Comparison of ENCODE assay signal across 20 cellular contexts in genomic region chr1:175158133-175158532, GRCh38. TPM values are rescaled to one million over a fixed set of nuclear protein-coding genes. Genes with fewer than 3 reads are reported as not detected.
DNase-seq lines count a peak whose midpoint lies in the region; ATAC-seq and TF ChIP-seq lines count a peak whose summit lies in the region.
"Had no signal": no experiment of that assay in that cellular context is flagged by ENCODE, and none has a peak within 500 bp of the region (broad histone marks: within the 10 kb centered on the region; RNA-seq: fewer than 3 reads in every experiment).

No MANE protein-coding gene starts in this region.

- ATAC-seq in T-cell (replicated peaks in 1 of 4): no peak
- ATAC-seq in HG02642 (IDR thresholded peaks at IDR 0.05; ENCODE audit: poor library complexity, unreplicated experiment): no peak
- ATAC-seq: activated CD8-positive, alpha-beta memory T cell treated with anti-CD3 and anti-CD28 coated beads, Interleukin-2, amount 10 ng/mL, durations not matched to agents 7 days and 5 days; esophagus mucosa had no signal

- no peak for TF ChIP-seq CTCF in PC-9 (conservative IDR thresholded peaks at IDR 0.05)

- POLR2A ChIA-PET in T-cell (lab: Charles Lee) (no interaction called here), PC-9 (lab: Charles Lee; ENCODE audit: unreplicated experiment) (no interaction called here)

- peaks cover 46% of the 10 kb centered on the region for H3K36me3 Mint-ChIP-seq in activated CD4-positive, alpha-beta T cell treated with anti-CD3 and anti-CD28 coated beads, Interleukin-2, amount 10 ng/mL, durations not matched to agents 24 days and 14 days (ENCODE audit: low read depth)
- H3K36me3 Mint-ChIP-seq in T-cell: peaks cover 29% of the 10 kb centered on the region

- intact Hi-C loops in activated CD4-positive, alpha-beta T cell treated with anti-CD3 and anti-CD28 coated beads, Interleukin-2, amount 10 ng/mL, durations not matched to agents 24 days and 14 days (cut with micrococcal nuclease): loop anchor here (1.0 to 10.0 kb wide), 2 partner anchors 33 to 917 kb away; no protein-coding TSS in a partner anchor
- intact Hi-C loops in PC-9 (cut with micrococcal nuclease; ENCODE audit: unreplicated experiment): loop anchor here (2.0 to 10.0 kb wide), 3 partner anchors 35 to 597 kb away; partner anchors contain the start of gene KIAA0040

- H3K27me3 Mint-ChIP-seq in activated CD4-positive, alpha-beta T cell treated with anti-CD3 and anti-CD28 coated beads, Interleukin-2, amount 10 ng/mL, durations not matched to agents 24 days and 14 days: peaks cover 8% of the 10 kb centered on the region
- H3K27me3 Mint-ChIP-seq in T-cell: peaks cover 9 to 10% of the 10 kb centered on the region in 2 donors
- H3K27me3 Mint-ChIP-seq: memory B cell had no signal

- H3K4me3 Mint-ChIP-seq in activated CD4-positive, alpha-beta T cell treated with anti-CD3 and anti-CD28 coated beads, Interleukin-2, amount 10 ng/mL, durations not matched to agents 24 days and 14 days: no peak overlapping the region
- H3K4me3 Mint-ChIP-seq in T-cell: no peak overlapping the region
- H3K4me3 Mint-ChIP-seq: activated CD8-positive, alpha-beta memory T cell treated with anti-CD3 and anti-CD28 coated beads, Interleukin-2, amount 10 ng/mL, durations not matched to agents 7 days and 5 days; activated naive CD4-positive, alpha-beta T cell treated with anti-CD3 and anti-CD28 coated beads, Interleukin-2, amount 10 ng/mL, durations not matched to agents 7 days and 5 days; immature natural killer cell; memory B cell; nephron had no signal

- H3K27ac ChIP-seq in PC-9: no peak overlapping the region
- H3K27ac ChIP-seq: prostate gland, spleen, stomach, vagina had no signal

- H3K9me3 Mint-ChIP-seq in activated CD4-positive, alpha-beta T cell treated with anti-CD3 and anti-CD28 coated beads, Interleukin-2, amount 10 ng/mL, durations not matched to agents 24 days and 14 days: no peaks in the 10 kb centered on the region
- no peaks in the 10 kb centered on the region for H3K9me3 Mint-ChIP-seq in T-cell
- H3K9me3 Mint-ChIP-seq: activated naive CD4-positive, alpha-beta T cell treated with anti-CD3 and anti-CD28 coated beads, Interleukin-2, amount 10 ng/mL, durations not matched to agents 7 days and 5 days; immature natural killer cell; memory B cell; nephron had no signal

- H3F3A ChIP-seq in PC-9 (ENCODE audit: insufficient read depth, low read depth): no peaks in the 10 kb centered on the region

- H3K9me3 ChIP-seq in PC-9 (ENCODE audit: insufficient read depth, low read depth): no peaks in the 10 kb centered on the region
- H3K9me3 ChIP-seq: prostate gland, SK-N-SH, spleen, stomach, vagina had no signal

- DNase-seq in activated CD4-positive, alpha-beta T cell treated with anti-CD3 and anti-CD28 coated beads, Interleukin-2, amount 10 ng/mL, durations not matched to agents 24 days and 14 days: no peak
- no peak for DNase-seq in activated CD4-positive, alpha-beta T cell treated with anti-CD3 and anti-CD28 coated beads for 1 hour
- DNase-seq in ELR (ENCODE audit: low read depth): peak; percentile 13
- no peak for DNase-seq in T-cell
- DNase-seq in left kidney (ENCODE audit: low read depth, low spot score): peak; percentile 12
- no peak for DNase-seq in PC-9
- no peak for DNase-seq in NCI-H526 treated with DMSO at 0.1 percent for 48 hours (lab: John Stamatoyannopoulos, UW)
- DNase-seq: activated CD8-positive, alpha-beta memory T cell treated with anti-CD3 and anti-CD28 coated beads, Interleukin-2, amount 10 ng/mL, durations not matched to agents 7 days and 5 days; activated naive CD4-positive, alpha-beta T cell treated with anti-CD3 and anti-CD28 coated beads, Interleukin-2, amount 10 ng/mL, durations not matched to agents 7 days and 5 days; immature natural killer cell; NCI-H146; SK-N-SH; spleen; stomach had no signal

- no peak overlapping the region for H3K4me2 ChIP-seq in PC-9
- H3K4me2 ChIP-seq: SK-N-SH had no signal

- CTCF ChIA-PET in T-cell (lab: Charles Lee) (interaction anchor here (1.1 to 4.4 kb wide), 4 partner anchors 9 to 160 kb away, joined by 3 to 92 read pairs (median 6); no protein-coding TSS in a partner anchor), PC-9 (lab: Charles Lee) (no interaction called here)

- H3K36me3 ChIP-seq in PC-9 (ENCODE audit: low read depth): no peaks in the 10 kb centered on the region
- H3K36me3 ChIP-seq: prostate gland had no signal

- H3K27me3 ChIP-seq in PC-9 (ENCODE audit: insufficient read depth, low read depth): no peaks in the 10 kb centered on the region
- H3K27me3 ChIP-seq: vagina had no signal

- H3K4me3 ChIP-seq in PC-9: no peak overlapping the region
- H3K4me3 ChIP-seq: prostate gland, spleen, stomach, vagina had no signal

- H3K4me1 ChIP-seq in PC-9 (replicated peaks; ENCODE audit: insufficient read depth): 0 out of 2 replicates have a peak, but pooled peaks cover 13% of the 10 kb centered on the region
- H3K4me1 ChIP-seq: prostate gland, vagina had no signal

- no peaks in the 10 kb centered on the region for H3K79me2 ChIP-seq in PC-9 (ENCODE audit: low read depth)

- no peaks in the 10 kb centered on the region for H4K20me1 ChIP-seq in PC-9 (ENCODE audit: insufficient read depth)

- no peak overlapping the region for H2AFZ ChIP-seq in PC-9

- peaks cover 33% of the 10 kb centered on the region for H3K4me1 Mint-ChIP-seq in activated CD4-positive, alpha-beta T cell treated with anti-CD3 and anti-CD28 coated beads, Interleukin-2, amount 10 ng/mL, durations not matched to agents 24 days and 14 days
- H3K4me1 Mint-ChIP-seq in T-cell: peaks cover 14 to 26% (median 18%) of the 10 kb centered on the region in 3 donors

- peak overlapping the region; percentile 80 for H3K27ac Mint-ChIP-seq in activated CD4-positive, alpha-beta T cell treated with anti-CD3 and anti-CD28 coated beads, Interleukin-2, amount 10 ng/mL, durations not matched to agents 24 days and 14 days
- peak overlapping the region; percentile 18 to 48 for H3K27ac Mint-ChIP-seq in T-cell
- H3K27ac Mint-ChIP-seq: activated CD8-positive, alpha-beta memory T cell treated with anti-CD3 and anti-CD28 coated beads, Interleukin-2, amount 10 ng/mL, durations not matched to agents 7 days and 5 days; activated naive CD4-positive, alpha-beta T cell treated with anti-CD3 and anti-CD28 coated beads, Interleukin-2, amount 10 ng/mL, durations not matched to agents 7 days and 5 days; memory B cell; nephron had no signal

- no TSS peak for BruUV-seq in PC-9 (replicated peaks; lab: Mats Ljungman, UMichigan)

- no peaks in the 10 kb centered on the region for H3K9me2 ChIP-seq in PC-9 (ENCODE audit: insufficient read depth)
- H3K9me2 ChIP-seq: SK-N-SH had no signal

RNA-seq across cellular contexts. Expression of gene KIAA0040, which starts 34.4 kb away (rescaled TPM):
- 32.6 and 35.4 TPM in 2 replicates for total RNA-seq in activated CD4-positive, alpha-beta T cell treated with anti-CD3 and anti-CD28 coated beads, Interleukin-2, amount 10 ng/mL, durations not matched to agents 24 days and 14 days
- total RNA-seq in T-cell (10 to 100 TPM; 33.0 to 60.0 (median 50.5) TPM), PC-9 (2021) (8.8 and 9.5 TPM in 2 replicates)

Comparison
In these comparisons a context has a peak if more than half of its experiments do, and no peak if none do; other contexts are left out.
1. DNase-seq: peak in ELR (single experiment) and left kidney (single experiment); none in activated CD4-positive, alpha-beta T cell treated with anti-CD3 and anti-CD28 coated beads, Interleukin-2, amount 10 ng/mL, durations not matched to agents 24 days and 14 days (single experiment), activated CD4-positive, alpha-beta T cell treated with anti-CD3 and anti-CD28 coated beads for 1 hour (single experiment), T-cell (0 of 34), PC-9 (0 of 2) and NCI-H526 treated with DMSO at 0.1 percent for 48 hours (single experiment).